Comparison of ENCODE assay signal across 1 cellular context in genomic region chr2:65432227-65433190, GRCh38.
A peak's percentile ranks its signal among the peaks of the same experiment; 100 is the strongest.
TF ChIP-seq lines count a peak whose summit lies in the region.

TSS of gene SPRED2 (minus strand) at chr2:65432599. CDS start at chr2:65431987, 612 bp downstream.

TF ChIP-seq in K562, 482 proteins besides CTCF, POLR2A, EP300 and RAD21 (continued from another document and continues in another):
- TF ChIP-seq ZNF407 (IDR thresholded peaks at IDR 0.05; ENCODE audit: low read depth) (no peak), GABPA (tag; conservative IDR thresholded peaks at IDR 0.05; ENCODE audit: low read depth) (peak; percentile 83), BHLHE40 (IDR thresholded peaks at IDR 0.05; ENCODE audit: low read length) (peak; percentile 60), ZFP1 (CRISPR knock-in tag; IDR thresholded peaks at IDR 0.05) (no peak), AFF4 (CRISPR knock-in tag; IDR thresholded peaks at IDR 0.05) (no peak; the same call in 1 of the 2 replicates), ARID3A (IDR thresholded peaks at IDR 0.05; ENCODE audit: borderline replicate concordance, low read depth, low read length) (peak; percentile 85; the same call in 1 of the 2 replicates), IFI16 (CRISPR knock-in tag; IDR thresholded peaks at IDR 0.05) (no peak), HDGF (IDR thresholded peaks at IDR 0.05) (no peak), RFX7 (CRISPR knock-in tag; IDR thresholded peaks at IDR 0.05) (no peak), MCM3 (IDR thresholded peaks at IDR 0.05) (no peak), ZNF23 (CRISPR knock-in tag; IDR thresholded peaks at IDR 0.05) (no peak), TAF7 (tag; IDR thresholded peaks at IDR 0.05) (0 out of 2 replicates have a peak, but pooled peaks have one; percentile 9), ZNF436 (CRISPR knock-in tag; IDR thresholded peaks at IDR 0.05) (no peak), FOXA1 (IDR thresholded peaks at IDR 0.05; ENCODE audit: borderline replicate concordance) (no peak), E4F1 (CRISPR knock-in tag; IDR thresholded peaks at IDR 0.05; ENCODE audit: borderline replicate concordance) (no peak), ZNF639 (CRISPR knock-in tag; conservative IDR thresholded peaks at IDR 0.05 in 1 of 2, IDR thresholded peaks at IDR 0.05 in 1 of 2) (peak in 1 of 2 experiments; percentile 93; a peak in 2 of 4 replicates), NFYB (IDR thresholded peaks at IDR 0.05; ENCODE audit: extremely low read depth, insufficient read length) (no peak), THRA (IDR thresholded peaks at IDR 0.05) (no peak), ATF1 (CRISPR knock-in tag; IDR thresholded peaks at IDR 0.05) (no peak), ATF1 (tag; IDR thresholded peaks at IDR 0.05) (peak; percentile 91), CBX3 (IDR thresholded peaks at IDR 0.05; ENCODE audit: borderline replicate concordance in 1 of 2, low read length in 2 of 2) (peak in 1 of 2 experiments; percentile 88; a peak in 2 of 3 replicates), HMG20A (CRISPR knock-in tag; conservative IDR thresholded peaks at IDR 0.05) (no peak), ZNF134 (CRISPR knock-in tag; conservative IDR thresholded peaks at IDR 0.05) (no peak), EHMT2 (IDR thresholded peaks at IDR 0.05) (no peak), ZNF274 (IDR thresholded peaks at IDR 0.05; ENCODE audit: borderline replicate concordance, low read depth, low read length) (no peak), MCM5 (IDR thresholded peaks at IDR 0.05; ENCODE audit: low read depth) (no peak), ETV1 (tag; conservative IDR thresholded peaks at IDR 0.05; ENCODE audit: low read depth) (peak; percentile 94), WHSC1 (IDR thresholded peaks at IDR 0.05; ENCODE audit: low read length) (no peak), CREM (IDR thresholded peaks at IDR 0.05; ENCODE audit: low read depth) (peak; percentile 91), SUPT5H (IDR thresholded peaks at IDR 0.05) (peak; percentile 76), KDM4B (IDR thresholded peaks at IDR 0.05; ENCODE audit: borderline replicate concordance in 2 of 2, low read depth in 1 of 2) (peak in 1 of 2 experiments; percentile 73; a peak in 1 of 4 replicates), ZNF384 (IDR thresholded peaks at IDR 0.05; ENCODE audit: low read depth, low read length) (peak; percentile 100), ETS2 (tag; IDR thresholded peaks at IDR 0.05; ENCODE audit: borderline replicate concordance, poor library complexity, severe bottlenecking) (no peak), CBFA2T3 (IDR thresholded peaks at IDR 0.05) (peak; percentile 33), CCNT2 (IDR thresholded peaks at IDR 0.05; ENCODE audit: borderline replicate concordance, extremely low read depth, insufficient read length, low read depth, low read length) (peak; percentile 75), MAX (CRISPR knock-in tag; IDR thresholded peaks at IDR 0.05) (0 out of 2 replicates have a peak, but pooled peaks have one; percentile 48), SRSF7 (optimal IDR thresholded peaks at IDR 0.05; ENCODE audit: low read depth, low read length) (no peak), SNIP1 (IDR thresholded peaks at IDR 0.05; ENCODE audit: low read depth) (no peak), ZNF197 (CRISPR knock-in tag; IDR thresholded peaks at IDR 0.05; ENCODE audit: low read depth) (no peak), ZNF239 (CRISPR knock-in tag; IDR thresholded peaks at IDR 0.05) (no peak), MXD1 (CRISPR knock-in tag; IDR thresholded peaks at IDR 0.05; ENCODE audit: borderline replicate concordance, poor library complexity, severe bottlenecking) (no peak), ZFP30 (CRISPR knock-in tag; IDR thresholded peaks at IDR 0.05; ENCODE audit: borderline replicate concordance) (no peak)
